Comparison of ENCODE assay signal across 30 cellular contexts in the genomic region with DNA sequence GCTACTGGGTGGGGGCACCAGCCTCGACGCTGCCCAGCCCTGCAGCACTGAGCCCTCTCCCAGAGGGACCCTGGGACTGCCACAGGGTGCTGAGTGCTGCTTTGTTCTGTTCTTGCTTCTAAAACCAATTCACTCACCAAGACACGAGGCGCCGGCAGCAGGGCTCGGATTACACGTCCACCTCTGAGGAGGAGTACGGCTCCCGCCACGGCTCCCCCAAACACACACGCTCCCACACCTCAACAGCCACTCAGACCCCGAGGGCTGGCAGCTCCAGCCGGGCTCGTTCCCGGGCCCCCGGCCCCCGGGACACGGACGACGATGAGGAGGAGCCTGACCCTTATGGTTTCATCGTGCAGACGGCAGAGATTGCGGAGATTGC. TPM values are rescaled to one million over a fixed set of nuclear protein-coding genes. Genes with fewer than 3 reads are reported as not detected.
DNase-seq lines count a peak whose midpoint lies in the region; ATAC-seq and TF ChIP-seq lines count a peak whose summit lies in the region.
"Had no signal": no experiment of that assay in that cellular context is flagged by ENCODE, and none has a peak within 500 bp of the region (broad histone marks: within the 10 kb centered on the region; RNA-seq: fewer than 3 reads in every experiment).

No MANE protein-coding gene starts in this region.

- no peak overlapping the region for H3K27ac Mint-ChIP-seq in CD4-positive, alpha-beta memory T cell
- H3K27ac Mint-ChIP-seq: activated CD4-positive, alpha-beta memory T cell treated with anti-CD3 and anti-CD28 coated beads for 36 hours; H9; immature natural killer cell; stimulated activated effector memory CD8-positive, alpha-beta T cell treated with anti-CD3 and anti-CD28 coated beads, Interleukin-12 subunit alpha, Interleukin-12 subunit beta, amount 100 ng/mL, for 72 hours had no signal

- H3K9me3 Mint-ChIP-seq in CD4-positive, alpha-beta memory T cell = no peaks in the 10 kb centered on the region
- H3K9me3 Mint-ChIP-seq: activated CD4-positive, alpha-beta memory T cell treated with anti-CD3 and anti-CD28 coated beads for 36 hours; immature natural killer cell; stimulated activated effector memory CD8-positive, alpha-beta T cell treated with anti-CD3 and anti-CD28 coated beads, Interleukin-12 subunit alpha, Interleukin-12 subunit beta, amount 100 ng/mL, for 72 hours had no signal

- H3K27me3 Mint-ChIP-seq in CD4-positive, alpha-beta memory T cell = no peaks in the 10 kb centered on the region
- H3K27me3 Mint-ChIP-seq: activated CD4-positive, alpha-beta memory T cell treated with anti-CD3 and anti-CD28 coated beads for 36 hours had no signal

- no peak overlapping the region for H3K27ac ChIP-seq in heart left ventricle
- H3K27ac ChIP-seq in upper lobe of right lung = no peak overlapping the region
- H3K27ac ChIP-seq in CD4-positive, alpha-beta memory T cell (ENCODE audit: low read depth, low read length) = no peak overlapping the region
- H3K27ac ChIP-seq: BLaER1, body of pancreas, hepatocyte, prostate gland, skin epidermis, uterus, WERI-Rb-1 had no signal

- H3K27me3 ChIP-seq in heart left ventricle (no peaks in the 10 kb centered on the region), upper lobe of right lung (no peaks in the 10 kb centered on the region)
- H3K27me3 ChIP-seq in CD4-positive, alpha-beta memory T cell (ENCODE audit: insufficient read depth, low read length) = no peaks in the 10 kb centered on the region
- H3K27me3 ChIP-seq: body of pancreas, hepatocyte, uterus had no signal

- TF ChIP-seq POLR2A in heart left ventricle (IDR thresholded peaks at IDR 0.05) = no peak

- H3K9me3 ChIP-seq in heart left ventricle (no peaks in the 10 kb centered on the region), upper lobe of right lung (no peaks in the 10 kb centered on the region)
- no peaks in the 10 kb centered on the region for H3K9me3 ChIP-seq in CD4-positive, alpha-beta memory T cell (ENCODE audit: control insufficient read depth in 1 of 2, low read length in 2 of 2)
- H3K9me3 ChIP-seq: BLaER1, body of pancreas, prostate gland, SK-N-SH, uterus had no signal

- H3K4me1 ChIP-seq in heart left ventricle (peaks cover 0 to 3% (median 0%) of the 10 kb centered on the region in 12 donors), upper lobe of right lung (no peaks in the 10 kb centered on the region)
- no peaks in the 10 kb centered on the region for H3K4me1 ChIP-seq in CD4-positive, alpha-beta memory T cell (ENCODE audit: insufficient read depth, low read length)
- H3K4me1 ChIP-seq: prostate gland, uterus had no signal

- H3K36me3 ChIP-seq in heart left ventricle (peaks cover 0 to 37% (median 6%) of the 10 kb centered on the region in 9 donors), upper lobe of right lung (peaks cover 9% of the 10 kb centered on the region)
- no peaks in the 10 kb centered on the region for H3K36me3 ChIP-seq in CD4-positive, alpha-beta memory T cell (ENCODE audit: insufficient read depth, low read length)
- H3K36me3 ChIP-seq: prostate gland, uterus had no signal

- H3K36me3 Mint-ChIP-seq in CD4-positive, alpha-beta memory T cell = no peaks in the 10 kb centered on the region
- H3K36me3 Mint-ChIP-seq: activated CD4-positive, alpha-beta memory T cell treated with anti-CD3 and anti-CD28 coated beads for 36 hours; immature natural killer cell; stimulated activated effector memory CD8-positive, alpha-beta T cell treated with anti-CD3 and anti-CD28 coated beads, Interleukin-12 subunit alpha, Interleukin-12 subunit beta, amount 100 ng/mL, for 72 hours had no signal

- no peak for ATAC-seq in Right ventricle myocardium superior (ENCODE audit: poor library complexity)
- no peak for ATAC-seq in heart left ventricle
- ATAC-seq in upper lobe of right lung = no peak
- no peak for ATAC-seq in GM18519 (IDR thresholded peaks at IDR 0.05; ENCODE audit: low FRiP score, unreplicated experiment)
- ATAC-seq: body of pancreas; stimulated activated effector memory CD8-positive, alpha-beta T cell treated with anti-CD3 and anti-CD28 coated beads, Interleukin-12 subunit alpha, Interleukin-12 subunit beta, amount 100 ng/mL, for 72 hours had no signal

- TF ChIP-seq CTCF in heart left ventricle (IDR thresholded peaks at IDR 0.05) (no peak), upper lobe of right lung (IDR thresholded peaks at IDR 0.05) (no peak)

- POLR2A ChIA-PET in CD4-positive, alpha-beta memory T cell (lab: Charles Lee; ENCODE audit: partially characterized antibody) = no interaction called here

- H3K4me3 ChIP-seq in heart left ventricle = no peak overlapping the region
- no peak overlapping the region for H3K4me3 ChIP-seq in upper lobe of right lung
- no peak overlapping the region for H3K4me3 ChIP-seq in CD4-positive, alpha-beta memory T cell (ENCODE audit: low read length in 2 of 2)
- H3K4me3 ChIP-seq: BLaER1, body of pancreas, hepatocyte, lung, prostate gland, skin epidermis, uterus had no signal

- H3K4me3 Mint-ChIP-seq in CD4-positive, alpha-beta memory T cell = no peak overlapping the region
- H3K4me3 Mint-ChIP-seq: activated CD4-positive, alpha-beta memory T cell treated with anti-CD3 and anti-CD28 coated beads for 36 hours; H9; immature natural killer cell; stimulated activated effector memory CD8-positive, alpha-beta T cell treated with anti-CD3 and anti-CD28 coated beads, Interleukin-12 subunit alpha, Interleukin-12 subunit beta, amount 100 ng/mL, for 72 hours had no signal

- CTCF ChIA-PET in CD4-positive, alpha-beta memory T cell (lab: Charles Lee; ENCODE audit: partially characterized antibody) = no interaction called here

- intact Hi-C loops in Right ventricle myocardium superior (cut with DNase I) (no loop called here), heart left ventricle (cut with DNase I) (no loop called here), upper lobe of right lung (cut with DNase I) (no loop called here)
- intact Hi-C loops in CD4-positive, alpha-beta memory T cell (cut with micrococcal nuclease) = no loop called here

- peak; percentile 32 for DNase-seq in Right ventricle myocardium superior
- no peak for DNase-seq in heart left ventricle
- DNase-seq in ecto neural progenitor cell (ENCODE audit: low spot score) = peak; percentile 46
- DNase-seq in left kidney (ENCODE audit: low read depth, low spot score) = peak; percentile 47
- DNase-seq in upper lobe of right lung = peak; percentile 60
- no peak for DNase-seq in CD4-positive, alpha-beta memory T cell
- DNase-seq in 8988T = no peak
- DNase-seq: activated CD4-positive, alpha-beta memory T cell treated with anti-CD3 and anti-CD28 coated beads for 36 hours; activated CD8-positive, alpha-beta memory T cell treated with anti-CD3 and anti-CD28 coated beads, Interleukin-2, amount 50 U/mL, for 48 hours; DND-41; foreskin fibroblast; H9; immature natural killer cell; Karpas-422; NCI-H146; NCI-H2171; NCI-H524 treated with DMSO at 0.1 percent for 48 hours; SK-N-SH; stimulated activated CD4-positive, alpha-beta T cell treated with anti-CD3 and anti-CD28 coated beads, Interleukin-2, amount 100 ng/mL, for 24 hours; WERI-Rb-1 had no signal

- 91 to 93% (median 93%) methylated on average over 22 to 23 of the region's 23 CpGs for WGBS in heart left ventricle, 4 donors

- H3K4me1 Mint-ChIP-seq in CD4-positive, alpha-beta memory T cell = no peaks in the 10 kb centered on the region
- H3K4me1 Mint-ChIP-seq: immature natural killer cell; stimulated activated effector memory CD8-positive, alpha-beta T cell treated with anti-CD3 and anti-CD28 coated beads, Interleukin-12 subunit alpha, Interleukin-12 subunit beta, amount 100 ng/mL, for 72 hours had no signal

RNA-seq across cellular contexts. Expression of a gene that starts 24.3 kb away (rescaled TPM):
- total RNA-seq in Right ventricle myocardium superior = 9.5 TPM
- total RNA-seq in heart left ventricle = 10 to 100 TPM in 8 of 9 donors, 1 to 10 TPM in 1; 9.1 to 21.9 (median 12.5) TPM
- 10 to 100 TPM in 1 of 2 donors, 1 to 10 TPM in 1; 7.5 to 17.9 TPM for polyA plus RNA-seq in heart left ventricle
- 30.3 TPM for total RNA-seq in upper lobe of right lung
- total RNA-seq in CD4-positive, alpha-beta memory T cell = 1 to 10 TPM; 3.0 to 3.8 TPM
- polyA plus RNA-seq in CD4-positive, alpha-beta memory T cell = under 1 TPM in 1 of 2 donors, not detected in 1; 0.16 TPM
- polyA plus RNA-seq: immature natural killer cell had no signal

RNA-seq across cellular contexts. Expression of a gene that starts 35.3 kb away (rescaled TPM):
- 0.13 TPM for total RNA-seq in Right ventricle myocardium superior
- 1 to 10 TPM in 1 of 9 donors, under 1 TPM in 4, not detected in 4; 0.25 to 1.5 (median 0.40) TPM for total RNA-seq in heart left ventricle
- polyA plus RNA-seq in heart left ventricle = under 1 TPM in 1 of 2 donors, not detected in 1; 0.12 TPM
- total RNA-seq in upper lobe of right lung = 3.1 TPM
- total RNA-seq in CD4-positive, alpha-beta memory T cell = not detected
- polyA plus RNA-seq in CD4-positive, alpha-beta memory T cell = under 1 TPM in 1 of 2 donors, not detected in 1; 0.68 TPM
- total RNA-seq: activated CD4-positive, alpha-beta memory T cell treated with anti-CD3 and anti-CD28 coated beads for 36 hours; body of pancreas; H9; hepatocyte had no signal
- polyA plus RNA-seq: neural cell had no signal

Comparison
In these comparisons a context has a peak if more than half of its experiments do, and no peak if none do; other contexts are left out.
1. DNase-seq: peak in Right ventricle myocardium superior (single experiment), ecto neural progenitor cell (single experiment), left kidney (single experiment) and upper lobe of right lung (single experiment); none in heart left ventricle (0 of 5), CD4-positive, alpha-beta memory T cell (0 of 5) and 8988T (single experiment).